ENCODE assay signal across 8 cellular contexts in the genomic region with DNA sequence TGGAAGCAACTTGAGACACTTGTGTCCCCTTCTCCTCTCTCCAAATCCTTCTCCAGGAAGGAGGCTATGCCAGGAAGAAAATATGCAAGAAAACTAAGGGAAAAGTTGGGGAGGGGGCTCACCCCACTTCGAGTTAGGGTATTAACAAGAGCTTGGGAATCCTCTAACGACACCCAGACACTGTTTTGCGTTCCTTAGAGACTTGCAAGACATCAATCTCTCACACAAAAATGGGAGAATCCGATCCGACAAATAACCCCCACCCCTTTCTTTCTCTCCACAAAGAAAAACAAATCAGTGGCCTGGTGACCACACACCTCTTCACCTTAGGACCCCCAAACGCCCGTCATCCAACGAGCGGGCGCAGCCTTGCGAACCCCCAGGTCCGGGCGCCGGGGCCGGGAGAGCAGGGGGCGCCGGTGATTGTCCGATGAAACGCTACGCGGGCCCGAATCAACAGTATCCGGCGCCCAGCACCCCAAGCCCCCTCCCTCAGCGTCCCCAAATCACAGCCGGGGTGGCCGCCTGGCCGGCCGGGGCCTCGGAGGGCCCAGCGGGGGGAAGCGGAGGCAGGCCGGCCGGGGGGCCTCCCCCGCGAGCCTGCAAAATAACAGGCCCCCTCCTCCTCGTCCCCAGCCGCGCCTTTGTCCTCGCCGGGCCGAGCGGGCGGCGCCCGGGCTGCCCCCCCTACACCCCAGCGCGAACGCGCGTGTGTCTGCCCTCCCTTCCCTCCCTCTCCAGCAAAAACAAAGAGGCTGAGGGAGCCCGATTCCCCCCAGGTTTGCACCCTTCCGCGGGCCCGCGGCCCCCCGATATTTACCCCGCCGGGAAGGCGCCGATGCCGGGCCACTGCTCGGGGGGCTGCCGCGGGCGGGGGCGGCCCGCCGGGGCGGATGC. TPM values are rescaled to one million over a fixed set of nuclear protein-coding genes. Genes with fewer than 3 reads are reported as not detected.
DNase-seq lines count a peak whose midpoint lies in the region; ATAC-seq, FAIRE-seq and TF ChIP-seq lines count a peak whose summit lies in the region.

No MANE protein-coding gene starts in this region.

- peak overlapping the region; percentile 50 for H3K4me3 ChIP-seq in bronchial epithelial cell (ENCODE audit: low read depth, low read length)
- peak overlapping the region; percentile 76 for H3K4me3 ChIP-seq in iPS-18c (ENCODE audit: insufficient read depth, low read depth, low read length)

- peak; percentile 56 for DNase-seq in HuH-7.5 (ENCODE audit: low spot score)
- no peak for DNase-seq in bronchial epithelial cell (ENCODE audit: low read depth)
- peak; percentile 86 for DNase-seq in sciatic nerve (ENCODE audit: low spot score)
- no peak for DNase-seq in D721Med (ENCODE audit: insufficient read length, low spot score)

- intact Hi-C loops in sciatic nerve (cut with DNase I): loop anchor here (10.0 kb wide), 1 partner anchor 72 kb away; no protein-coding TSS in a partner anchor

- H3K36me3 ChIP-seq in bronchial epithelial cell (ENCODE audit: control insufficient read depth, insufficient read depth, low read length): peaks cover 8% of the 10 kb centered on the region

- H3K27ac ChIP-seq in VCaP: peak overlapping the region; percentile 94

- ATAC-seq in GM18505 (IDR thresholded peaks at IDR 0.05; ENCODE audit: unreplicated experiment): peak; percentile 27
- ATAC-seq in sciatic nerve: peak; percentile 55
- ATAC-seq in GM18520 (IDR thresholded peaks at IDR 0.05; ENCODE audit: unreplicated experiment): no peak

- peaks cover 4% of the 10 kb centered on the region for H3K9me3 ChIP-seq in iPS-18c (ENCODE audit: control insufficient read depth, insufficient read depth, low read length)

- no peak for TF ChIP-seq POLR2A in GM18505 (IDR thresholded peaks at IDR 0.05; ENCODE audit: borderline replicate concordance, extremely low read depth, insufficient read depth, insufficient read length)

- H3K27me3 ChIP-seq in bronchial epithelial cell (ENCODE audit: control insufficient read depth, insufficient read depth, low read length): no peaks in the 10 kb centered on the region

- FAIRE-seq in bronchial epithelial cell (lab: Jason Lieb, UNC) (no peak), D721Med (lab: Jason Lieb, UNC) (no peak)

- TF ChIP-seq CTCF in VCaP (conservative IDR thresholded peaks at IDR 0.05) (no peak), bronchial epithelial cell (IDR thresholded peaks at IDR 0.05; ENCODE audit: insufficient read depth, low read length, severe bottlenecking) (no peak), D721Med (IDR thresholded peaks at IDR 0.05; ENCODE audit: insufficient read depth, missing control alignments) (no peak)

RNA-seq across cellular contexts. Expression of a gene that starts 0.6 kb away (rescaled TPM):
- total RNA-seq in bronchial epithelial cell: 146 and 181 TPM in 2 replicates
- total RNA-seq in sciatic nerve: 184 TPM

RNA-seq across cellular contexts. Expression of a gene that starts 43.8 kb away (rescaled TPM):
- total RNA-seq in bronchial epithelial cell (7.1 and 13.3 TPM in 2 replicates), sciatic nerve (72.7 TPM)

Comparison
In these comparisons a context has a peak if more than half of its experiments do, and no peak if none do; other contexts are left out.
1. DNase-seq: peak in HuH-7.5 (single experiment) and sciatic nerve (single experiment); none in bronchial epithelial cell (single experiment) and D721Med (single experiment).